ENCODE assay signal across 8 cellular contexts in genomic region chr20:53949319-53949839, GRCh38.
DNase-seq lines count a peak whose midpoint lies in the region; ATAC-seq and TF ChIP-seq lines count a peak whose summit lies in the region.

No MANE protein-coding gene starts in this region.

- 38% methylated on average over 10 of the region's 10 CpGs for WGBS in urinary bladder

- H3K36me3 ChIP-seq in urinary bladder (ENCODE audit: insufficient read depth), result no peaks in the 10 kb centered on the region

- ATAC-seq in GM21367 (IDR thresholded peaks at IDR 0.05; ENCODE audit: unreplicated experiment), result peak; percentile 72

- DNase-seq in AG20443 (ENCODE audit: low spot score) (peak; percentile 91), HT-29 (ENCODE audit: low spot score) (peak; percentile 93), choroid plexus epithelial cell (ENCODE audit: low read depth) (peak; percentile 82), non-pigmented ciliary epithelial cell (ENCODE audit: low read depth) (peak; percentile 75), NCI-H2081 (lab: John Stamatoyannopoulos, UW) (no peak)
- peak; percentile 44 for DNase-seq in activated CD4-positive, CD25-positive, alpha-beta regulatory T cell treated with anti-CD3 and anti-CD28 coated beads, Interleukin-2, amount 50 U/mL, for 16 hours (ENCODE audit: low read depth, low spot score)

- H3K4me3 ChIP-seq in choroid plexus epithelial cell (ENCODE audit: low read depth, low read length) (no peak overlapping the region), urinary bladder (ENCODE audit: low read depth, low read length) (no peak overlapping the region)

- H3K4me1 ChIP-seq in urinary bladder (ENCODE audit: insufficient read depth), result no peaks in the 10 kb centered on the region

- TF ChIP-seq CTCF in choroid plexus epithelial cell (conservative IDR thresholded peaks at IDR 0.05; ENCODE audit: low read depth, low read length), result no peak

- peak overlapping the region; percentile 14 for H3K27ac ChIP-seq in urinary bladder (ENCODE audit: low read depth)

Comparison
In these comparisons a context has a peak if more than half of its experiments do, and no peak if none do; other contexts are left out.
1. DNase-seq: peak in AG20443 (single experiment), HT-29 (single experiment), activated CD4-positive, CD25-positive, alpha-beta regulatory T cell treated with anti-CD3 and anti-CD28 coated beads, Interleukin-2, amount 50 U/mL, for 16 hours (single experiment), choroid plexus epithelial cell (single experiment) and non-pigmented ciliary epithelial cell (single experiment); none in NCI-H2081 (0 of 2).